18 cellular contexts compared by ENCODE assay signal in genomic region chr5:148920646-148921288, GRCh38.
DNase-seq lines count a peak whose midpoint lies in the region; ATAC-seq and TF ChIP-seq lines count a peak whose summit lies in the region.
"Had no signal": no experiment of that assay in that cellular context is flagged by ENCODE, and none has a peak within 500 bp of the region (broad histone marks: within the 10 kb centered on the region; RNA-seq: fewer than 3 reads in every experiment).

No MANE protein-coding gene starts in this region.

- peaks cover 3% of the 10 kb centered on the region; the same call in 1 of the 2 replicates for H3K27me3 Mint-ChIP-seq in H9 (ENCODE audit: low read depth)

- no peak overlapping the region for H3K27ac Mint-ChIP-seq in H9
- no peak overlapping the region for H3K27ac Mint-ChIP-seq in stimulated activated effector memory CD8-positive, alpha-beta T cell treated with anti-CD3 and anti-CD28 coated beads, Interleukin-12 subunit alpha, Interleukin-12 subunit beta, amount 100 ng/mL, for 72 hours
- H3K27ac Mint-ChIP-seq: CD4-positive, CD25-positive, alpha-beta regulatory T cell; IgD-negative memory B cell had no signal

- DNase-seq in H9 (peak; percentile 2), amniotic epithelial cell (ENCODE audit: low read depth) (peak; percentile 3), mesendoderm (no peak), HuH-7.5 (ENCODE audit: low spot score) (no peak), psoas muscle (no peak)
- DNase-seq in stimulated activated effector memory CD8-positive, alpha-beta T cell treated with anti-CD3 and anti-CD28 coated beads, Interleukin-12 subunit alpha, Interleukin-12 subunit beta, amount 100 ng/mL, for 72 hours (ENCODE audit: low spot score in 2 of 2), result no peak
- DNase-seq: ACHN; BE2C; C1 segment of cervical spinal cord; CD4-positive, CD25-positive, alpha-beta regulatory T cell; CD8-positive, alpha-beta memory T cell; COR-L47; GOT3; H7; KBM-7 had no signal

- no peak for ATAC-seq in stimulated activated effector memory CD8-positive, alpha-beta T cell treated with anti-CD3 and anti-CD28 coated beads, Interleukin-12 subunit alpha, Interleukin-12 subunit beta, amount 100 ng/mL, for 72 hours
- ATAC-seq in psoas muscle, result no peak

- no peaks in the 10 kb centered on the region for H3K36me3 Mint-ChIP-seq in H9 (ENCODE audit: insufficient read depth in 1 of 3, low read depth in 3 of 3)
- H3K36me3 Mint-ChIP-seq in stimulated activated effector memory CD8-positive, alpha-beta T cell treated with anti-CD3 and anti-CD28 coated beads, Interleukin-12 subunit alpha, Interleukin-12 subunit beta, amount 100 ng/mL, for 72 hours, result no peaks in the 10 kb centered on the region
- H3K36me3 Mint-ChIP-seq: CD4-positive, CD25-positive, alpha-beta regulatory T cell had no signal

- H3K27ac ChIP-seq in H9 (ENCODE audit: insufficient read length, low read depth, low read length) (no peak overlapping the region), HEK293 (ENCODE audit: extremely low read depth, low read depth, low read length) (no peak overlapping the region), mesendoderm (ENCODE audit: low read depth, low read length) (no peak overlapping the region), psoas muscle (no peak overlapping the region)
- H3K27ac ChIP-seq: HL-60 had no signal

- no peak overlapping the region for H3K18ac ChIP-seq in H9 (ENCODE audit: insufficient read length, low read depth, low read length)
- H3K18ac ChIP-seq in mesendoderm (ENCODE audit: low read length), result no peak overlapping the region

- H3K4me2 ChIP-seq in H9 (ENCODE audit: insufficient read depth, insufficient read length, low read length), result no peak overlapping the region
- no peak overlapping the region for H3K4me2 ChIP-seq in mesendoderm (ENCODE audit: low read length)

- no peaks in the 10 kb centered on the region for H3K79me2 ChIP-seq in H9 (ENCODE audit: insufficient read depth, low read length)
- H3K79me2 ChIP-seq in mesendoderm (ENCODE audit: control insufficient read depth, insufficient read depth, low read length), result no peaks in the 10 kb centered on the region

- H4K8ac ChIP-seq in H9 (replicated peaks; ENCODE audit: insufficient read length, low read depth, low read length) (no peak overlapping the region), mesendoderm (ENCODE audit: low read depth, low read length) (no peak overlapping the region)

- H4K5ac ChIP-seq in H9 (ENCODE audit: insufficient read length, low read depth, low read length), result no peak overlapping the region
- H4K5ac ChIP-seq in mesendoderm (ENCODE audit: low read length), result no peak overlapping the region

- H2BK15ac ChIP-seq in H9 (ENCODE audit: low read depth, low read length) (no peak overlapping the region), mesendoderm (replicated peaks; ENCODE audit: low read depth) (no peak overlapping the region)

- H3K79me1 ChIP-seq in H9 (ENCODE audit: insufficient read depth, low read depth, low read length, poor library complexity, severe bottlenecking) (no peaks in the 10 kb centered on the region), mesendoderm (ENCODE audit: low read length) (no peaks in the 10 kb centered on the region)

- no peaks in the 10 kb centered on the region for H3K9me3 Mint-ChIP-seq in H9
- no peaks in the 10 kb centered on the region for H3K9me3 Mint-ChIP-seq in stimulated activated effector memory CD8-positive, alpha-beta T cell treated with anti-CD3 and anti-CD28 coated beads, Interleukin-12 subunit alpha, Interleukin-12 subunit beta, amount 100 ng/mL, for 72 hours
- H3K9me3 Mint-ChIP-seq: IgD-negative memory B cell had no signal

- H2AK5ac ChIP-seq in H9 (ENCODE audit: insufficient read length, low read length) (no peak overlapping the region), mesendoderm (ENCODE audit: low read length) (no peak overlapping the region)

- H3K4me3 ChIP-seq in HEK293 (ENCODE audit: low read depth, low read length) (no peak overlapping the region), mesendoderm (ENCODE audit: low read length) (no peak overlapping the region), psoas muscle (no peak overlapping the region)

- H3K4me3 Mint-ChIP-seq in H9, result no peak overlapping the region; a peak in 1 of 5 replicates
- H3K4me3 Mint-ChIP-seq in stimulated activated effector memory CD8-positive, alpha-beta T cell treated with anti-CD3 and anti-CD28 coated beads, Interleukin-12 subunit alpha, Interleukin-12 subunit beta, amount 100 ng/mL, for 72 hours, result no peak overlapping the region
- H3K4me3 Mint-ChIP-seq: CD4-positive, CD25-positive, alpha-beta regulatory T cell; CD8-positive, alpha-beta memory T cell; IgD-negative memory B cell had no signal

- H2BK120ac ChIP-seq in H9 (ENCODE audit: low read depth, low read length, poor library complexity, severe bottlenecking), result no peak overlapping the region
- no peak overlapping the region for H2BK120ac ChIP-seq in mesendoderm (ENCODE audit: low read depth, low read length)

- no peaks in the 10 kb centered on the region for H3K4me1 Mint-ChIP-seq in H9
- H3K4me1 Mint-ChIP-seq in stimulated activated effector memory CD8-positive, alpha-beta T cell treated with anti-CD3 and anti-CD28 coated beads, Interleukin-12 subunit alpha, Interleukin-12 subunit beta, amount 100 ng/mL, for 72 hours, result peaks cover 26% of the 10 kb centered on the region
- H3K4me1 Mint-ChIP-seq: CD4-positive, CD25-positive, alpha-beta regulatory T cell; IgD-negative memory B cell had no signal

- H3K56ac ChIP-seq in H9 (ENCODE audit: insufficient read length, low read depth, low read length) (no peak overlapping the region), mesendoderm (ENCODE audit: low read length) (no peak overlapping the region)

- no peak overlapping the region for H3K9ac ChIP-seq in H9 (ENCODE audit: extremely low read depth, insufficient read length, low read length)
- H3K9ac ChIP-seq in mesendoderm (ENCODE audit: low read length), result no peak overlapping the region

- H3K23ac ChIP-seq in H9 (ENCODE audit: insufficient read length, low read depth, low read length) (no peak overlapping the region), mesendoderm (ENCODE audit: low read length) (peak overlapping the region; percentile 35)

- H2BK20ac ChIP-seq in H9 (ENCODE audit: low read depth, low read length, poor library complexity, severe bottlenecking), result no peak overlapping the region

- H3K14ac ChIP-seq in H9 (ENCODE audit: insufficient read depth, low read length), result no peak overlapping the region

- no CpG with 5 or more reads among the region's 2 CpGs for WGBS in H9 (ENCODE audit: extremely low coverage, insufficient read length, low lambda C conversion rate)
- WGBS in mesendoderm (ENCODE audit: extremely low coverage, insufficient coverage, low lambda C conversion rate), result no CpG with 5 or more reads among the region's 2 CpGs
- WGBS in psoas muscle, 3 donors, result 69 to 78% (median 71%) methylated on average over 2 of the region's 2 CpGs

- no peaks in the 10 kb centered on the region for H4K20me1 ChIP-seq in H9 (ENCODE audit: control insufficient read depth, insufficient read depth, insufficient read length)

- intact Hi-C loops in psoas muscle (cut with DNase I), result no loop called here

- CTCF ChIA-PET in HEK293 (lab: Yijun Ruan, JAX), result interaction anchor here (0.7 kb wide), 1 partner anchor 80 kb away, joined by 3 read pairs; no protein-coding TSS in a partner anchor

- H2BK5ac ChIP-seq in H9 (ENCODE audit: insufficient read length, low read length) (no peak overlapping the region), mesendoderm (ENCODE audit: low read length) (no peak overlapping the region)

- H3K4me1 ChIP-seq in H9 (ENCODE audit: insufficient read depth, low read length), result no peaks in the 10 kb centered on the region
- H3K4me1 ChIP-seq in HEK293 (ENCODE audit: control insufficient read depth, insufficient read depth, low read length), result no peaks in the 10 kb centered on the region
- peaks cover 3% of the 10 kb centered on the region for H3K4me1 ChIP-seq in mesendoderm (ENCODE audit: control insufficient read depth, low read depth, low read length)
- peaks cover 2% of the 10 kb centered on the region for H3K4me1 ChIP-seq in psoas muscle
- H3K4me1 ChIP-seq: BE2C had no signal

- no peaks in the 10 kb centered on the region for H3K23me2 ChIP-seq in H9 (ENCODE audit: insufficient read length, low read depth, low read length, poor library complexity, severe bottlenecking)

- no peak for TF ChIP-seq CTCF in H9 (conservative IDR thresholded peaks at IDR 0.05)
- no peak for TF ChIP-seq CTCF in HEK293 (tag by site-specific recombination; IDR thresholded peaks at IDR 0.05)
- no peak for TF ChIP-seq CTCF in psoas muscle (IDR thresholded peaks at IDR 0.05)

- POLR2A ChIA-PET in HEK293 (lab: Yijun Ruan, JAX), result no interaction called here

- no peak overlapping the region for H4K91ac ChIP-seq in H9 (ENCODE audit: insufficient read length, low read depth, low read length)

- no peaks in the 10 kb centered on the region for H3K27me3 ChIP-seq in H9 (ENCODE audit: insufficient read depth, low read length)
- no peaks in the 10 kb centered on the region for H3K27me3 ChIP-seq in mesendoderm (ENCODE audit: insufficient read depth, low read length, poor library complexity)
- H3K27me3 ChIP-seq in psoas muscle (ENCODE audit: insufficient read depth in 3 of 3, low read length in 2 of 3), result no peaks in the 10 kb centered on the region
- H3K27me3 ChIP-seq: BE2C had no signal

- H2AFZ ChIP-seq in H9 (ENCODE audit: low read length), result no peak overlapping the region

- H3K4ac ChIP-seq in H9 (ENCODE audit: low read depth, low read length) (no peak overlapping the region), mesendoderm (ENCODE audit: low read depth, low read length) (no peak overlapping the region)

- H3K9me3 ChIP-seq in H9 (ENCODE audit: control insufficient read depth, low read depth, low read length) (no peaks in the 10 kb centered on the region), HEK293 (ENCODE audit: control insufficient read depth, insufficient read depth, low read depth, low read length) (no peaks in the 10 kb centered on the region), psoas muscle (no peaks in the 10 kb centered on the region)
- H3K9me3 ChIP-seq: BE2C had no signal

- H3K36me3 ChIP-seq in HEK293 (ENCODE audit: control insufficient read depth in 2 of 2, insufficient read depth in 1 of 2, low read length in 2 of 2), result no peaks in the 10 kb centered on the region
- H3K36me3 ChIP-seq in mesendoderm (ENCODE audit: control insufficient read depth, insufficient read depth, low read length), result no peaks in the 10 kb centered on the region
- no peaks in the 10 kb centered on the region for H3K36me3 ChIP-seq in psoas muscle (ENCODE audit: insufficient read depth in 1 of 2, low read depth in 1 of 2)
- H3K36me3 ChIP-seq: BE2C had no signal

- H3T11ph ChIP-seq in H9 (ENCODE audit: low read length), result no peak overlapping the region

- no peak overlapping the region for H2BK12ac ChIP-seq in H9 (ENCODE audit: insufficient read length, low read depth, low read length)

TF ChIP-seq in HEK293, 187 proteins besides CTCF, POLR2A, EP300 and RAD21:
- TF ChIP-seq ZNF202 (tag by site-specific recombination; IDR thresholded peaks at IDR 0.05; ENCODE audit: borderline replicate concordance) (no peak), ZFHX2 (tag by site-specific recombination; conservative IDR thresholded peaks at IDR 0.05) (peak; percentile 92), EGR2 (tag by site-specific recombination; IDR thresholded peaks at IDR 0.05; ENCODE audit: low read depth) (peak; percentile 97)
TF ChIP-seq in HEK293: peak in this region for 2.

Comparison
In these comparisons a context has a peak if more than half of its experiments do, and no peak if none do; other contexts are left out.
1. DNase-seq: peak in H9 (single experiment) and amniotic epithelial cell (single experiment); none in mesendoderm (single experiment), stimulated activated effector memory CD8-positive, alpha-beta T cell treated with anti-CD3 and anti-CD28 coated beads, Interleukin-12 subunit alpha, Interleukin-12 subunit beta, amount 100 ng/mL, for 72 hours (0 of 2), HuH-7.5 (single experiment) and psoas muscle (0 of 2).